17 cellular contexts compared by ENCODE assay signal in genomic region chr7:158403013-158403821, GRCh38.
DNase-seq lines count a peak whose midpoint lies in the region; ATAC-seq and TF ChIP-seq lines count a peak whose summit lies in the region.
"Had no signal": no experiment of that assay in that cellular context is flagged by ENCODE, and none has a peak within 500 bp of the region (broad histone marks: within the 10 kb centered on the region; RNA-seq: fewer than 3 reads in every experiment).

No MANE protein-coding gene starts in this region.

- no peak overlapping the region for H4K91ac ChIP-seq in neuronal stem cell (ENCODE audit: low read depth, low read length, poor library complexity)

- peaks cover 20% of the 10 kb centered on the region for H3K9me3 ChIP-seq in mammary epithelial cell (replicated peaks; ENCODE audit: insufficient read depth, low read length)
- no peaks in the 10 kb centered on the region for H3K9me3 ChIP-seq in neuronal stem cell (replicated peaks in 1 of 2; ENCODE audit: control insufficient read depth in 2 of 2, insufficient read depth in 1 of 2, low read depth in 1 of 2, low read length in 2 of 2)

- in situ Hi-C loops in mammary epithelial cell (cut with MboI; ENCODE audit: low sequenced_read_pairs in 2 of 2), result no loop called here

- H3K36me3 ChIP-seq in mammary epithelial cell (ENCODE audit: insufficient read depth, low read length) (no peaks in the 10 kb centered on the region), neuronal stem cell (replicated peaks in 1 of 2; ENCODE audit: control insufficient read depth in 2 of 2, insufficient read depth in 2 of 2, low read length in 2 of 2) (no peaks in the 10 kb centered on the region)

- H3K27ac ChIP-seq in mammary epithelial cell (ENCODE audit: insufficient read depth, low read depth, low read length) (no peak overlapping the region), neuronal stem cell (replicated peaks; ENCODE audit: low read length) (no peak overlapping the region)
- H3K27ac ChIP-seq: A549, C4-2B had no signal

- H2AFZ ChIP-seq in mammary epithelial cell (ENCODE audit: low read depth, low read length) (no peak overlapping the region), neuronal stem cell (ENCODE audit: low read length) (no peak overlapping the region)

- BruUV-seq in MCF 10A (replicated peaks; lab: Mats Ljungman, UMichigan) (TSS peak; percentile 26), mammary epithelial cell (replicated peaks; lab: Mats Ljungman, UMichigan) (no TSS peak)

- H3K4me3 ChIP-seq in mammary epithelial cell (replicated peaks in 1 of 3; ENCODE audit: insufficient read depth in 1 of 3, low read depth in 2 of 3, low read length in 3 of 3) (no peak overlapping the region), epithelial cell of esophagus (ENCODE audit: low read length) (peak overlapping the region; percentile 16), neuronal stem cell (ENCODE audit: low read length in 2 of 2) (no peak overlapping the region)
- H3K4me3 ChIP-seq: A549 had no signal

- POLR2A ChIA-PET in MCF 10A (lab: Yijun Ruan, JAX), result interaction anchor here (0.5 to 4.0 kb wide), 8 partner anchors 17 to 1065 kb away, joined by 3 to 22 read pairs (median 6); no protein-coding TSS in a partner anchor

- H3K79me1 ChIP-seq in neuronal stem cell (ENCODE audit: low read depth, low read length), result no peaks in the 10 kb centered on the region

- H2BK120ac ChIP-seq in neuronal stem cell (ENCODE audit: low read depth, low read length), result no peak overlapping the region

- no peak overlapping the region for H4K8ac ChIP-seq in neuronal stem cell (ENCODE audit: low read depth, low read length)

- WGBS in mammary epithelial cell (ENCODE audit: low coverage, missing lambda C conversion rate), result 53% methylated on average over 19 of the region's 21 CpGs
- no CpG with 5 or more reads among the region's 21 CpGs for WGBS in neuronal stem cell (ENCODE audit: extremely low coverage in 2 of 2, insufficient read length in 2 of 2, insufficient replicate concordance in 1 of 2), 2 donors

- TF ChIP-seq CTCF in MCF 10A (IDR thresholded peaks at IDR 0.05; ENCODE audit: unreplicated experiment) (no peak), mammary epithelial cell (conservative IDR thresholded peaks at IDR 0.05 in 1 of 2, IDR thresholded peaks at IDR 0.05 in 1 of 2; ENCODE audit: extremely low read depth in 1 of 2, insufficient read depth in 1 of 2, low read depth in 1 of 2, low read length in 2 of 2) (no peak), epithelial cell of esophagus (IDR thresholded peaks at IDR 0.05; ENCODE audit: insufficient read depth, low read depth, low read length, missing control alignments) (no peak), type B pancreatic cell (conservative IDR thresholded peaks at IDR 0.05) (no peak)

- H2BK5ac ChIP-seq in neuronal stem cell (ENCODE audit: low read length), result no peak overlapping the region

- H3K9ac ChIP-seq in mammary epithelial cell (ENCODE audit: insufficient read depth, low read length) (no peak overlapping the region), neuronal stem cell (ENCODE audit: low read depth, low read length, poor library complexity) (peak overlapping the region; percentile 52)

- peaks cover 5% of the 10 kb centered on the region for H3K36me3 Mint-ChIP-seq in MCF 10A (ENCODE audit: insufficient read depth, unreplicated experiment)
- H3K36me3 Mint-ChIP-seq in type B pancreatic cell, result no peaks in the 10 kb centered on the region
- no peaks in the 10 kb centered on the region for H3K36me3 Mint-ChIP-seq in activated T-cell treated with anti-CD3 and anti-CD28 coated beads, Interleukin-2, amount 50 U/mL, for 4 hours (ENCODE audit: insufficient read depth)

- no peak overlapping the region for H3K4ac ChIP-seq in neuronal stem cell (ENCODE audit: low read length)

- no peaks in the 10 kb centered on the region for H3K27me3 ChIP-seq in mammary epithelial cell (ENCODE audit: insufficient read depth, low read length)
- peaks cover 0 to 2% (median 0%) of the 10 kb centered on the region in 3 experiments for H3K27me3 ChIP-seq in neuronal stem cell (ENCODE audit: control insufficient read depth in 3 of 3, insufficient read depth in 3 of 3, low read depth in 1 of 3, low read length in 3 of 3)

- peak overlapping the region; percentile 16 for H3K23ac ChIP-seq in neuronal stem cell (ENCODE audit: low read depth, low read length, poor library complexity)

- H3K14ac ChIP-seq in neuronal stem cell (ENCODE audit: low read length), result peak overlapping the region; percentile 75

- intact Hi-C loops in MCF 10A (cut with micrococcal nuclease), result loop anchor here (10.0 kb wide), 1 partner anchor 968 kb away; no protein-coding TSS in a partner anchor
- intact Hi-C loops in mammary epithelial cell (cut with micrococcal nuclease), result loop anchor here (10.0 kb wide), 1 partner anchor 968 kb away; no protein-coding TSS in a partner anchor

- H2AK5ac ChIP-seq in neuronal stem cell (ENCODE audit: low read depth, low read length), result peak overlapping the region; percentile 65

- dilution Hi-C loops in mammary epithelial cell (cut with HindIII; ENCODE audit: low sequenced_read_pairs), result no loop called here

- no peak overlapping the region for H2BK12ac ChIP-seq in neuronal stem cell (ENCODE audit: low read length)

- no peaks in the 10 kb centered on the region for H4K20me1 ChIP-seq in mammary epithelial cell (ENCODE audit: insufficient read depth, low read length)

- H3K4me1 ChIP-seq in mammary epithelial cell (ENCODE audit: insufficient read depth, low read length) (no peaks in the 10 kb centered on the region), neuronal stem cell (ENCODE audit: control insufficient read depth in 2 of 2, insufficient read depth in 1 of 2, low read depth in 1 of 2, low read length in 2 of 2) (peaks cover 0 to 3% of the 10 kb centered on the region in 2 donors)
- H3K4me1 ChIP-seq: A549 had no signal

- peak; percentile 70 for DNase-seq in MCF 10A (ENCODE audit: unreplicated experiment)
- DNase-seq in mammary epithelial cell, result no peak
- DNase-seq in epithelial cell of esophagus (ENCODE audit: low read depth), result peak; percentile 83
- no peak for DNase-seq in neuronal stem cell (ENCODE audit: low spot score)
- DNase-seq in NCI-H82 (lab: John Stamatoyannopoulos, UW), result no peak
- no peak for DNase-seq in type B pancreatic cell (ENCODE audit: extremely low spot score, unreplicated experiment)
- no peak for DNase-seq in activated T-cell treated with anti-CD3 and anti-CD28 coated beads, Interleukin-2, amount 50 U/mL, for 4 hours
- DNase-seq: DMS153, HCEC 1CT, KBM-7, NCI-H1092 treated with DMSO at 0.1 percent for 48 hours, NCI-H1694 treated with DMSO at 0.1 percent for 48 hours, NCI-H2171, NCI-H446 treated with DMSO at 0.1 percent for 48 hours, NCI-H774 had no signal

- no peak for ATAC-seq in activated T-cell treated with anti-CD3 and anti-CD28 coated beads, Interleukin-2, amount 50 U/mL, for 4 hours
- ATAC-seq: A549 had no signal

- peak overlapping the region; percentile 54 for H3K4me3 Mint-ChIP-seq in MCF 10A (ENCODE audit: unreplicated experiment)
- no peak overlapping the region for H3K4me3 Mint-ChIP-seq in type B pancreatic cell
- H3K4me3 Mint-ChIP-seq in activated T-cell treated with anti-CD3 and anti-CD28 coated beads, Interleukin-2, amount 50 U/mL, for 4 hours, result no peak overlapping the region

- H3K4me2 ChIP-seq in mammary epithelial cell (ENCODE audit: insufficient read depth, low read depth, low read length) (no peak overlapping the region), neuronal stem cell (ENCODE audit: insufficient read depth, low read length, poor library complexity, severe bottlenecking) (no peak overlapping the region)
- H3K4me2 ChIP-seq: A549 had no signal

- H3K79me2 ChIP-seq in mammary epithelial cell (ENCODE audit: insufficient read depth, low read length), result no peaks in the 10 kb centered on the region

- no peak overlapping the region for H2BK15ac ChIP-seq in neuronal stem cell (ENCODE audit: low read length)

- H3K9me3 Mint-ChIP-seq in MCF 10A (ENCODE audit: unreplicated experiment) (peaks cover 16% of the 10 kb centered on the region), type B pancreatic cell (peaks cover 7% of the 10 kb centered on the region)
- peaks cover 11% of the 10 kb centered on the region for H3K9me3 Mint-ChIP-seq in activated T-cell treated with anti-CD3 and anti-CD28 coated beads, Interleukin-2, amount 50 U/mL, for 4 hours

- no peaks in the 10 kb centered on the region for H3K27me3 Mint-ChIP-seq in MCF 10A (ENCODE audit: insufficient read depth, unreplicated experiment)
- H3K27me3 Mint-ChIP-seq in type B pancreatic cell, result no peaks in the 10 kb centered on the region
- H3K27me3 Mint-ChIP-seq in activated T-cell treated with anti-CD3 and anti-CD28 coated beads, Interleukin-2, amount 50 U/mL, for 4 hours (ENCODE audit: low read depth), result no peaks in the 10 kb centered on the region

- peak overlapping the region; percentile 71 for H3K18ac ChIP-seq in neuronal stem cell (ENCODE audit: low read length)

- H3K4me1 Mint-ChIP-seq in MCF 10A (ENCODE audit: insufficient read depth, unreplicated experiment) (peaks cover 30% of the 10 kb centered on the region), type B pancreatic cell (ENCODE audit: unreplicated experiment) (peaks cover 16% of the 10 kb centered on the region)
- H3K4me1 Mint-ChIP-seq in activated T-cell treated with anti-CD3 and anti-CD28 coated beads, Interleukin-2, amount 50 U/mL, for 4 hours (ENCODE audit: low read depth), result no peaks in the 10 kb centered on the region

- H3K27ac Mint-ChIP-seq in MCF 10A (ENCODE audit: low read depth, unreplicated experiment), result peak overlapping the region; percentile 67
- H3K27ac Mint-ChIP-seq in type B pancreatic cell, result no peak overlapping the region

- CTCF ChIA-PET in MCF 10A (lab: Yijun Ruan, JAX) (interaction anchor here (0.5 to 1.7 kb wide), 8 partner anchors 12 to 1045 kb away, joined by 3 to 7 read pairs (median 4); no protein-coding TSS in a partner anchor), mammary epithelial cell (lab: Charles Lee; ENCODE audit: low non-redundant PET) (no interaction called here)

Comparison
In these comparisons a context has a peak if more than half of its experiments do, and no peak if none do; other contexts are left out.
1. DNase-seq: peak in MCF 10A (single experiment) and epithelial cell of esophagus (single experiment); none in mammary epithelial cell (single experiment), neuronal stem cell (single experiment), NCI-H82 (single experiment), type B pancreatic cell (single experiment) and activated T-cell treated with anti-CD3 and anti-CD28 coated beads, Interleukin-2, amount 50 U/mL, for 4 hours (single experiment).